ENCODE assay signal across 9 cellular contexts in the genomic region with DNA sequence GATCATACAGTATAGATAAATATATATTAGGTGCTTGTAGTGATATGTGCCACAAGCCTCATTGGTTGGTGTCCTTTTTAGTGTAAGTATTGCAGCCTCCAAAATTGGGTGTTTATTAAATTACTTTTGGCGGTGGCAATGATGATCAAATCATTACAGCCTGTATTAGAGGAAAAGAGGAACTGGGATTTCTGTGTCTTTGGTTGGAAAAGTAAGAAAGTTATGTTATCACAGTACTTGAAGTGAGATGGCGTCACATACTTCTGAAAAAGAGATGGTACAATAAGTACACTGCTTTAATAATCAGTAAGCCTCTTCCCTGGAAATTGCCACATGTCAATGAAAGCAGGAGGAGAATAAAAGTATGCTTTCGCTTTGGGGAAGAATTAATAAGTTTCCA. TPM values are rescaled to one million over a fixed set of nuclear protein-coding genes. Genes with fewer than 3 reads are reported as not detected.
DNase-seq lines count a peak whose midpoint lies in the region; ATAC-seq, FAIRE-seq and TF ChIP-seq lines count a peak whose summit lies in the region.
"Had no signal": no experiment of that assay in that cellular context is flagged by ENCODE, and none has a peak within 500 bp of the region (broad histone marks: within the 10 kb centered on the region; RNA-seq: fewer than 3 reads in every experiment).

No MANE protein-coding gene starts in this region.

- TF ChIP-seq EP300 in A549 (IDR thresholded peaks at IDR 0.05), result no peak

- TF ChIP-seq POLR2A in A549 (IDR thresholded peaks at IDR 0.05; ENCODE audit: low read length), result no peak

- peaks cover 40% of the 10 kb centered on the region for H3K36me3 Mint-ChIP-seq in activated CD8-positive, alpha-beta T cell treated with anti-CD3 and anti-CD28 coated beads, Interleukin-2, amount 10 ng/mL, durations not matched to agents 7 days and 5 days (ENCODE audit: low read depth)

- CTCF ChIA-PET in A549 (lab: Yijun Ruan, JAX), result interaction anchor here (1.1 kb wide), 2 partner anchors 10 to 12 kb away, joined by 4 read pairs; partner anchors contain the start of gene MPZL2
- CTCF ChIA-PET in activated CD8-positive, alpha-beta T cell treated with anti-CD3 and anti-CD28 coated beads, Interleukin-2, amount 10 ng/mL, durations not matched to agents 7 days and 5 days (lab: Charles Lee), result interaction anchor here (0.7 to 3.7 kb wide), 17 partner anchors 11 to 94 kb away, joined by 3 to 29 read pairs (median 6); partner anchors contain the start of genes CD3E and MPZL2

- TF ChIP-seq CTCF in A549 (IDR thresholded peaks at IDR 0.05) (no peak), lower lobe of right lung (IDR thresholded peaks at IDR 0.05) (no peak), tibial artery (IDR thresholded peaks at IDR 0.05) (no peak)

- ATAC-seq in A549, result no peak
- peak; percentile 20 for ATAC-seq in GM21723 (IDR thresholded peaks at IDR 0.05; ENCODE audit: unreplicated experiment)
- no peak for ATAC-seq in activated CD8-positive, alpha-beta T cell treated with anti-CD3 and anti-CD28 coated beads, Interleukin-2, amount 10 ng/mL, durations not matched to agents 7 days and 5 days
- peak; percentile 30 to 35 for ATAC-seq in lower lobe of right lung
- ATAC-seq in left lobe of liver, result no peak
- ATAC-seq in GM21786 (IDR thresholded peaks at IDR 0.05; ENCODE audit: unreplicated experiment), result no peak

- no peaks in the 10 kb centered on the region for H3K9me3 Mint-ChIP-seq in activated CD8-positive, alpha-beta T cell treated with anti-CD3 and anti-CD28 coated beads, Interleukin-2, amount 10 ng/mL, durations not matched to agents 7 days and 5 days (ENCODE audit: insufficient read depth)

- H3K4me1 ChIP-seq in A549 (no peaks in the 10 kb centered on the region), lower lobe of right lung (peaks cover 17% of the 10 kb centered on the region), tibial artery (peaks cover 0 to 8% (median 3%) of the 10 kb centered on the region in 4 donors)

- intact Hi-C loops in lower lobe of right lung (cut with DNase I) (no loop called here), tibial artery (cut with DNase I; ENCODE audit: low total_unique reads) (no loop called here)

- H3K4me3 ChIP-seq in A549 (peak overlapping the region; percentile 90), lower lobe of right lung (peak overlapping the region; percentile 63), tibial artery (peak overlapping the region in 1 of 2 donors; percentile 53)

- WGBS in A549 (ENCODE audit: missing lambda C conversion rate), result 76% methylated on average over 3 of the region's 3 CpGs

- H3K27ac Mint-ChIP-seq in activated CD8-positive, alpha-beta T cell treated with anti-CD3 and anti-CD28 coated beads, Interleukin-2, amount 10 ng/mL, durations not matched to agents 7 days and 5 days, result peak overlapping the region; percentile 99

- DNase-seq in A549 (ENCODE audit: low read depth in 1 of 2, low spot score in 1 of 2) (no peak), lower lobe of right lung (no peak), left lobe of liver (ENCODE audit: low spot score) (no peak), tibial artery (no peak)
- DNase-seq in activated CD8-positive, alpha-beta T cell treated with anti-CD3 and anti-CD28 coated beads, Interleukin-2, amount 10 ng/mL, durations not matched to agents 7 days and 5 days, result no peak
- DNase-seq in central memory CD4-positive, alpha-beta T cell, result no peak

- H3K4me3 Mint-ChIP-seq in activated CD8-positive, alpha-beta T cell treated with anti-CD3 and anti-CD28 coated beads, Interleukin-2, amount 10 ng/mL, durations not matched to agents 7 days and 5 days, result peak overlapping the region; percentile 94

- H3K27me3 Mint-ChIP-seq in activated CD8-positive, alpha-beta T cell treated with anti-CD3 and anti-CD28 coated beads, Interleukin-2, amount 10 ng/mL, durations not matched to agents 7 days and 5 days (ENCODE audit: low read depth), result no peaks in the 10 kb centered on the region

- H3K9me3 ChIP-seq in A549 (peaks cover 20% of the 10 kb centered on the region), lower lobe of right lung (no peaks in the 10 kb centered on the region), tibial artery (no peaks in the 10 kb centered on the region)

- H3K27me3 ChIP-seq in lower lobe of right lung (ENCODE audit: low read depth), result no peaks in the 10 kb centered on the region
- peaks cover 0 to 21% of the 10 kb centered on the region in 2 donors for H3K27me3 ChIP-seq in tibial artery

- peaks cover 37% of the 10 kb centered on the region for H3K4me1 Mint-ChIP-seq in activated CD8-positive, alpha-beta T cell treated with anti-CD3 and anti-CD28 coated beads, Interleukin-2, amount 10 ng/mL, durations not matched to agents 7 days and 5 days (ENCODE audit: low read depth)

- POLR2A ChIA-PET in A549 (lab: Yijun Ruan, JAX), result no interaction called here
- POLR2A ChIA-PET in activated CD8-positive, alpha-beta T cell treated with anti-CD3 and anti-CD28 coated beads, Interleukin-2, amount 10 ng/mL, durations not matched to agents 7 days and 5 days (lab: Charles Lee), result interaction anchor here (0.7 to 3.1 kb wide), 13 partner anchors 12 to 88 kb away, joined by 3 to 44 read pairs (median 6); partner anchors contain the start of gene JAML

- FAIRE-seq in A549 (lab: Jason Lieb, UNC), result no peak

- peak overlapping the region; percentile 84 for H3K4me2 ChIP-seq in A549

- peaks cover 19% of the 10 kb centered on the region for H3K36me3 ChIP-seq in lower lobe of right lung
- no peaks in the 10 kb centered on the region for H3K36me3 ChIP-seq in tibial artery

- H3K27ac ChIP-seq in A549 (no peak overlapping the region), lower lobe of right lung (peak overlapping the region; percentile 94), tibial artery (no peak overlapping the region)

- no peak for TF ChIP-seq RAD21 in A549 (conservative IDR thresholded peaks at IDR 0.05 in 1 of 2, IDR thresholded peaks at IDR 0.05 in 1 of 2)

TF ChIP-seq in A549, 52 proteins besides CTCF, POLR2A, EP300 and RAD21 (continues in another document):
- no peak for TF ChIP-seq GATA3 (IDR thresholded peaks at IDR 0.05; ENCODE audit: borderline replicate concordance)
- TF ChIP-seq POLR2AphosphoS2 (conservative IDR thresholded peaks at IDR 0.05; ENCODE audit: low read length), result no peak

RNA-seq across cellular contexts. Expression of gene MPZL3, which starts 0.5 kb away (rescaled TPM):
- polyA plus RNA-seq in A549 (2011; rRNA removed) (0.75 and 1.0 TPM in 2 replicates), A549 (2017; fragmentation: RNase III; extraction: RNeasy Plus Mini Kit Qiagen cat#74134 plus additional on column Dnase treatment) (0.33 to 0.47 TPM (median 0.34 TPM) in 3 replicates)
- 0.07 and 0.10 TPM in 2 replicates for polyA plus RNA-seq in A549 (2012; cell fraction: cytosol; rRNA removed)
- polyA plus RNA-seq in A549 (2012; cell fraction: nucleus; rRNA removed), result 0.05 TPM in 2 replicates
- 1.1 and 3.0 TPM in 2 replicates for polyA minus RNA-seq in A549 (2011; rRNA and poly(A)+ RNA removed)
- 10 to 100 TPM; 19.6 to 20.0 TPM for total RNA-seq in activated CD8-positive, alpha-beta T cell treated with anti-CD3 and anti-CD28 coated beads, Interleukin-2, amount 10 ng/mL, durations not matched to agents 7 days and 5 days
- total RNA-seq in lower lobe of right lung (12.8 TPM), left lobe of liver (5.8 TPM)
- total RNA-seq: myocyte had no signal

RNA-seq across cellular contexts. Expression of gene MPZL2, which starts 11.4 kb away (rescaled TPM):
- polyA plus RNA-seq in A549 (2011; rRNA removed), result 0.09 and 0.14 TPM in 2 replicates
- not detected in 2 replicates for polyA plus RNA-seq in A549 (2012; cell fraction: cytosol; rRNA removed)
- not detected in 2 replicates for polyA plus RNA-seq in A549 (2012; cell fraction: nucleus; rRNA removed)
- polyA plus RNA-seq in A549 (2017; fragmentation: RNase III; extraction: RNeasy Plus Mini Kit Qiagen cat#74134 plus additional on column Dnase treatment), result 0.08 TPM in 1 of 3 replicates, not detected in the others
- polyA minus RNA-seq in A549 (2011; rRNA and poly(A)+ RNA removed), result not detected in 2 replicates
- total RNA-seq in activated CD8-positive, alpha-beta T cell treated with anti-CD3 and anti-CD28 coated beads, Interleukin-2, amount 10 ng/mL, durations not matched to agents 7 days and 5 days, result 10 to 100 TPM; 11.7 to 12.2 TPM
- 85.3 TPM for total RNA-seq in lower lobe of right lung
- 18.6 TPM for total RNA-seq in left lobe of liver
- total RNA-seq: myocyte had no signal

RNA-seq across cellular contexts. Expression of gene JAML, which starts 27.9 kb away (rescaled TPM):
- polyA plus RNA-seq in A549 (2011; rRNA removed) (not detected in 2 replicates), A549 (2017; fragmentation: RNase III; extraction: RNeasy Plus Mini Kit Qiagen cat#74134 plus additional on column Dnase treatment) (not detected in 3 replicates)
- not detected in 2 replicates for polyA plus RNA-seq in A549 (2012; cell fraction: cytosol; rRNA removed)
- polyA plus RNA-seq in A549 (2012; cell fraction: nucleus; rRNA removed), result not detected in 2 replicates
- polyA minus RNA-seq in A549 (2011; rRNA and poly(A)+ RNA removed), result not detected in 2 replicates
- total RNA-seq in activated CD8-positive, alpha-beta T cell treated with anti-CD3 and anti-CD28 coated beads, Interleukin-2, amount 10 ng/mL, durations not matched to agents 7 days and 5 days, result 100 to 1,000 TPM; 140 to 144 TPM
- total RNA-seq in lower lobe of right lung (163 TPM), left lobe of liver (1.9 TPM)
- total RNA-seq: myocyte had no signal

RNA-seq across cellular contexts. Expression of gene CD3E, which starts 51.8 kb away (rescaled TPM):
- not detected in 2 replicates for polyA plus RNA-seq in A549 (2011; rRNA removed)
- not detected in 2 replicates for polyA plus RNA-seq in A549 (2012; cell fraction: cytosol; rRNA removed)
- polyA plus RNA-seq in A549 (2012; cell fraction: nucleus; rRNA removed), result not detected in 2 replicates
- polyA plus RNA-seq in A549 (2017; fragmentation: RNase III; extraction: RNeasy Plus Mini Kit Qiagen cat#74134 plus additional on column Dnase treatment), result not detected in 3 replicates
- polyA minus RNA-seq in A549 (2011; rRNA and poly(A)+ RNA removed), result not detected in 2 replicates
- total RNA-seq in activated CD8-positive, alpha-beta T cell treated with anti-CD3 and anti-CD28 coated beads, Interleukin-2, amount 10 ng/mL, durations not matched to agents 7 days and 5 days, result 100 to 1,000 TPM; 515 to 530 TPM
- total RNA-seq in lower lobe of right lung, result 9.9 TPM
- total RNA-seq in left lobe of liver, result 1.5 TPM
- total RNA-seq: myocyte had no signal

Comparison
In these comparisons a context has a peak if more than half of its experiments do, and no peak if none do; other contexts are left out.
1. ATAC-seq: peak in GM21723 (single experiment) and lower lobe of right lung (2 of 2); none in A549 (0 of 2), activated CD8-positive, alpha-beta T cell treated with anti-CD3 and anti-CD28 coated beads, Interleukin-2, amount 10 ng/mL, durations not matched to agents 7 days and 5 days (single experiment), left lobe of liver (single experiment) and GM21786 (single experiment).
2. RNA of gene JAML, which starts 27.9 kb away (total RNA-seq): 163 TPM in lower lobe of right lung (single experiment) and 140 to 144 TPM in activated CD8-positive, alpha-beta T cell treated with anti-CD3 and anti-CD28 coated beads, Interleukin-2, amount 10 ng/mL, durations not matched to agents 7 days and 5 days; 1.9 TPM in left lobe of liver (single experiment); every median in the first group is over 10 times any median in the second.